ENCODE assay signal across 8 cellular contexts in the genomic region with DNA sequence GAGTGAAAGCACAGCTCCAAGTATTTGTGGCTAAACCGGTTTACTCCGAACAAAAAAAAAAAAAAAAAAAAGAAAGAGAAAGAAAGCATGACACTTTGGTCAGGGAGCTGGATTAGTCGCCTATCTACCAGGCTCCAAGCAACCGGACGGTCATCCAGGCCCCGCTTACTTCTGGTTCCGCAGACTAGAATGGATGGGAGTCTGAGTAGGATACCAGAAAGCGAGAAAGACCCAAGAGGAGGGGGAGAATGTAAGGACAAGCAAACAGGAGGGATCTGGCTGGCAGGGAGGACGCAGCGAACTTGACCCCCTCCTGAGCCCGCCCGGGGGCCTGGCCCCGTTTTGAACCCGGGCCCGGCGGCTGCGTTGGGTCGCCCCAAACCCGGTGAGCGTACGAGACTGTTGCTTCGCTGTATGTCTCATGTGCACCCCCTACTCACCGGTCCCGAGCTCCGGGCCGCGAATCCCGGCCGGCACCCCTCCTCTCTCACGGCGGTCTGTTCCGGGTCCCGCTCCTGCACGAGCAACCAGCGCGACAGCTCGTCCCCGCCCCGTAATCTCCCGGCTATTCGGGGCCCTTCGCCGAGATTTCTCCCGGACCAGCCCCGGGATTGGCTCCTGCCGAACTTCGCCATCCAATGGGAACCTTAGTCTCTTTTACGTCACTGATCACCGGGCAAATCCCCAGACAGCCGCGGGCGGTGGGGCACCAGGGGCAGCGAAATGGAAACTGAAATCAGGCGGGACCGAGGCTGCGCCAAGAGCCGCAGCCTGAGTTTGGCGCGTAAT. TPM values are rescaled to one million over a fixed set of nuclear protein-coding genes. Genes with fewer than 3 reads are reported as not detected.
DNase-seq lines count a peak whose midpoint lies in the region; ATAC-seq and TF ChIP-seq lines count a peak whose summit lies in the region.

A gene with protein sequence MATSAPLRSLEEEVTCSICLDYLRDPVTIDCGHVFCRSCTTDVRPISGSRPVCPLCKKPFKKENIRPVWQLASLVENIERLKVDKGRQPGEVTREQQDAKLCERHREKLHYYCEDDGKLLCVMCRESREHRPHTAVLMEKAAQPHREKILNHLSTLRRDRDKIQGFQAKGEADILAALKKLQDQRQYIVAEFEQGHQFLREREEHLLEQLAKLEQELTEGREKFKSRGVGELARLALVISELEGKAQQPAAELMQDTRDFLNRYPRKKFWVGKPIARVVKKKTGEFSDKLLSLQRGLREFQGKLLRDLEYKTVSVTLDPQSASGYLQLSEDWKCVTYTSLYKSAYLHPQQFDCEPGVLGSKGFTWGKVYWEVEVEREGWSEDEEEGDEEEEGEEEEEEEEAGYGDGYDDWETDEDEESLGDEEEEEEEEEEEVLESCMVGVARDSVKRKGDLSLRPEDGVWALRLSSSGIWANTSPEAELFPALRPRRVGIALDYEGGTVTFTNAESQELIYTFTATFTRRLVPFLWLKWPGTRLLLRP (minus strand): TSS at position 542 of the 789 bp plus-strand sequence. CDS start 14,303 bp downstream, outside the sequence.

- no peaks in the 10 kb centered on the region for H3K27me3 ChIP-seq in prostate gland (replicated peaks; ENCODE audit: insufficient read depth)

- peak; percentile 84 for ATAC-seq in GM18498 (IDR thresholded peaks at IDR 0.05; ENCODE audit: unreplicated experiment)
- ATAC-seq in HG02938 (IDR thresholded peaks at IDR 0.05; ENCODE audit: unreplicated experiment) = peak; percentile 76
- peak; percentile 96 for ATAC-seq in left ventricle myocardium superior

- H3K27ac ChIP-seq in angular gyrus (ENCODE audit: low read depth, low read length) (peak within 1 kb of the TSS; percentile 91), prostate gland (peak within 1 kb of the TSS; percentile 97 to 99), urinary bladder (ENCODE audit: low read depth) (peak within 1 kb of the TSS; percentile 95)

- WGBS in prostate gland = under 1% methylated on average over 58 of the region's 59 CpGs
- WGBS in urinary bladder = under 1% methylated on average over 59 of the region's 59 CpGs

- peaks cover 23% of the 10 kb centered on the region for H3K4me1 ChIP-seq in prostate gland (replicated peaks)
- peaks cover 1% of the 10 kb centered on the region for H3K4me1 ChIP-seq in urinary bladder (ENCODE audit: insufficient read depth)

- H3K9me3 ChIP-seq in prostate gland = no peaks in the 10 kb centered on the region

- TF ChIP-seq CTCF in prostate gland (IDR thresholded peaks at IDR 0.05) = no peak

- peak; percentile 85 to 90 for DNase-seq in NCI-H187 (lab: John Stamatoyannopoulos, UW)
- peak; percentile 87 to 99 (median 95) for DNase-seq in T-helper 2 cell
- peak; percentile 96 for DNase-seq in left ventricle myocardium superior
- DNase-seq in prostate gland (ENCODE audit: low spot score) = peak; percentile 99

- H3K36me3 ChIP-seq in prostate gland (no peaks in the 10 kb centered on the region), urinary bladder (ENCODE audit: insufficient read depth) (no peaks in the 10 kb centered on the region)

- H3K4me3 ChIP-seq in prostate gland (peak within 1 kb of the TSS; percentile 56 to 87), urinary bladder (ENCODE audit: low read depth, low read length) (peak within 1 kb of the TSS; percentile 79)

- intact Hi-C loops in left ventricle myocardium superior (cut with micrococcal nuclease) (no loop called here), prostate gland (cut with DNase I) (loop anchor here (5.0 to 10.0 kb wide), 2 partner anchors 114 to 182 kb away; a partner anchor contains a TSS)

- TF ChIP-seq POLR2A in prostate gland (IDR thresholded peaks at IDR 0.05) = peak; percentile 99

RNA-seq across cellular contexts. Expression of the gene that starts here (rescaled TPM):
- 21.9 TPM for total RNA-seq in left ventricle myocardium superior
- total RNA-seq in prostate gland = 100 to 1,000 TPM in 1 of 2 donors, 10 to 100 TPM in 1; 74.8 to 100 TPM
- 13.6 TPM for total RNA-seq in urinary bladder
- 35.8 TPM for polyA plus RNA-seq in urinary bladder

Comparison
In these comparisons a context has a peak if more than half of its experiments do, and no peak if none do; other contexts are left out.
1. Peak in every context shown above with its lines: DNase-seq, ATAC-seq, H3K4me3 ChIP-seq and H3K27ac ChIP-seq.